24 cellular contexts compared by ENCODE assay signal in genomic region chr20:34716921-34717229, GRCh38. TPM values are rescaled to one million over a fixed set of nuclear protein-coding genes. Genes with fewer than 3 reads are reported as not detected.
DNase-seq lines count a peak whose midpoint lies in the region; ATAC-seq and TF ChIP-seq lines count a peak whose summit lies in the region.
"Had no signal": no experiment of that assay in that cellular context is flagged by ENCODE, and none has a peak within 500 bp of the region (broad histone marks: within the 10 kb centered on the region; RNA-seq: fewer than 3 reads in every experiment).

No MANE protein-coding gene starts in this region.

- no peak overlapping the region for H3K4me2 ChIP-seq in hepatocyte
- H3K4me2 ChIP-seq: BLaER1 had no signal

- peaks cover 8% of the 10 kb centered on the region for H3K4me1 Mint-ChIP-seq in activated T-helper 17 cell treated with anti-CD3 and anti-CD28 coated beads, Interleukin-2, amount 50 U/mL, for 72 hours
- H3K4me1 Mint-ChIP-seq: CD14-positive monocyte; CD4-positive, alpha-beta memory T cell had no signal

- H4K20me1 ChIP-seq in hepatocyte (ENCODE audit: insufficient read depth, poor library complexity, severe bottlenecking), result no peaks in the 10 kb centered on the region

- no peaks in the 10 kb centered on the region for H3K9me3 Mint-ChIP-seq in activated T-helper 17 cell treated with anti-CD3 and anti-CD28 coated beads, Interleukin-2, amount 50 U/mL, for 72 hours
- no peaks in the 10 kb centered on the region for H3K9me3 Mint-ChIP-seq in activated naive CD4-positive, alpha-beta T cell treated with anti-CD3 and anti-CD28 coated beads, Interleukin-2, amount 50 U/mL, for 72 hours
- H3K9me3 Mint-ChIP-seq: CD14-positive monocyte; CD4-positive, alpha-beta memory T cell; CD4-positive, CD25-positive, alpha-beta regulatory T cell; CD8-positive, alpha-beta memory T cell had no signal

- ATAC-seq in activated T-helper 17 cell treated with anti-CD3 and anti-CD28 coated beads, Interleukin-2, amount 50 U/mL, for 72 hours (replicated peaks), result no peak
- ATAC-seq in right lobe of liver, result peak in 1 of 4 donors; percentile 5
- no peak for ATAC-seq in activated naive CD4-positive, alpha-beta T cell treated with anti-CD3 and anti-CD28 coated beads, Interleukin-2, amount 50 U/mL, for 72 hours
- no peak for ATAC-seq in HG03045 (IDR thresholded peaks at IDR 0.05; ENCODE audit: unreplicated experiment)
- ATAC-seq: GM12878 had no signal

- H3K79me2 ChIP-seq in hepatocyte, result no peaks in the 10 kb centered on the region

- H3K4me3 Mint-ChIP-seq in activated T-helper 17 cell treated with anti-CD3 and anti-CD28 coated beads, Interleukin-2, amount 50 U/mL, for 72 hours, result no peak overlapping the region
- H3K4me3 Mint-ChIP-seq: CD14-positive monocyte; CD4-positive, alpha-beta memory T cell; CD4-positive, CD25-positive, alpha-beta regulatory T cell; CD8-positive, alpha-beta memory T cell had no signal

- no peaks in the 10 kb centered on the region for H3K9me2 ChIP-seq in hepatocyte (replicated peaks; ENCODE audit: insufficient read depth)

- intact Hi-C loops in right lobe of liver (cut with DNase I), result no loop called here

- H3K27me3 ChIP-seq in right lobe of liver (no peaks in the 10 kb centered on the region), hepatocyte (no peaks in the 10 kb centered on the region)
- H3K27me3 ChIP-seq: BE2C, BLaER1 had no signal

- 0 out of 2 replicates have a peak overlapping the region, but pooled peaks have one; percentile 4 for H3K27ac ChIP-seq in 22Rv1
- H3K27ac ChIP-seq in right lobe of liver, result peak overlapping the region in 2 of 3 donors; percentile 42 to 63
- H3K27ac ChIP-seq in hepatocyte, result no peak overlapping the region
- H3K27ac ChIP-seq: BLaER1 had no signal

- TF ChIP-seq POLR2A in right lobe of liver (IDR thresholded peaks at IDR 0.05), result no peak

- DNase-seq in right lobe of liver (no peak), hepatocyte (ENCODE audit: low spot score) (no peak)
- DNase-seq in activated naive CD4-positive, alpha-beta T cell treated with anti-CD3 and anti-CD28 coated beads, Interleukin-2, amount 50 U/mL, for 72 hours (ENCODE audit: low spot score in 2 of 2), result no peak
- DNase-seq: 8988T; ACHN; BE2C; C1 segment of cervical spinal cord; CD4-positive, alpha-beta memory T cell; CD4-positive, CD25-positive, alpha-beta regulatory T cell; CD8-positive, alpha-beta memory T cell; COR-L47; DMS 273 treated with DMSO at 0.1 percent for 48 hours; DMS153; DMS53; DMS79; DND-41; EL; GDM1 had no signal

- H3K36me3 Mint-ChIP-seq in activated T-helper 17 cell treated with anti-CD3 and anti-CD28 coated beads, Interleukin-2, amount 50 U/mL, for 72 hours (ENCODE audit: low read depth), result peaks cover 83% of the 10 kb centered on the region
- no peaks in the 10 kb centered on the region for H3K36me3 Mint-ChIP-seq in activated naive CD4-positive, alpha-beta T cell treated with anti-CD3 and anti-CD28 coated beads, Interleukin-2, amount 50 U/mL, for 72 hours

- H3K4me1 ChIP-seq in right lobe of liver (peaks cover 0 to 15% (median 4%) of the 10 kb centered on the region in 4 donors), hepatocyte (ENCODE audit: insufficient read depth) (peaks cover 6% of the 10 kb centered on the region)

- H3K36me3 ChIP-seq in right lobe of liver, result peaks cover 0 to 7% (median 3%) of the 10 kb centered on the region in 4 donors
- no peaks in the 10 kb centered on the region for H3K36me3 ChIP-seq in hepatocyte (replicated peaks; ENCODE audit: insufficient read depth, low read depth)

- no peaks in the 10 kb centered on the region for H3K27me3 Mint-ChIP-seq in activated T-helper 17 cell treated with anti-CD3 and anti-CD28 coated beads, Interleukin-2, amount 50 U/mL, for 72 hours
- H3K27me3 Mint-ChIP-seq: CD4-positive, alpha-beta memory T cell; CD4-positive, CD25-positive, alpha-beta regulatory T cell had no signal

- H3K9me3 ChIP-seq in right lobe of liver, result no peaks in the 10 kb centered on the region
- no peaks in the 10 kb centered on the region for H3K9me3 ChIP-seq in hepatocyte (ENCODE audit: low read depth)
- H3K9me3 ChIP-seq: BE2C, BLaER1 had no signal

- 53% methylated on average over 2 of the region's 2 CpGs for WGBS in right lobe of liver (ENCODE audit: insufficient coverage, low coverage, low lambda C conversion rate, missing lambda C conversion rate)
- 100% methylated on average over 2 of the region's 2 CpGs for WGBS in hepatocyte (ENCODE audit: low lambda C conversion rate, missing lambda C conversion rate)

- H3K4me3 ChIP-seq in right lobe of liver, result no peak overlapping the region
- H3K4me3 ChIP-seq in hepatocyte, result no peak overlapping the region
- H3K4me3 ChIP-seq: BLaER1, GM12878 had no signal

- H3K27ac Mint-ChIP-seq in activated T-helper 17 cell treated with anti-CD3 and anti-CD28 coated beads, Interleukin-2, amount 50 U/mL, for 72 hours, result peak overlapping the region; percentile 84
- no peak overlapping the region for H3K27ac Mint-ChIP-seq in activated naive CD4-positive, alpha-beta T cell treated with anti-CD3 and anti-CD28 coated beads, Interleukin-2, amount 50 U/mL, for 72 hours

- TF ChIP-seq CTCF in 22Rv1 (IDR thresholded peaks at IDR 0.05) (no peak), right lobe of liver (IDR thresholded peaks at IDR 0.05) (no peak), hepatocyte (IDR thresholded peaks at IDR 0.05; ENCODE audit: poor library complexity) (no peak)

- H2AFZ ChIP-seq in hepatocyte, result no peak overlapping the region

RNA-seq across cellular contexts. Expression of gene TP53INP2, which starts 12.7 kb away (rescaled TPM):
- total RNA-seq in activated T-helper 17 cell treated with anti-CD3 and anti-CD28 coated beads, Interleukin-2, amount 50 U/mL, for 72 hours, result 1 to 10 TPM; 4.1 to 9.2 TPM
- total RNA-seq in right lobe of liver (10 to 100 TPM in 4 of 6 experiments, 1 to 10 TPM in 2; 5.8 to 24.1 (median 12.7) TPM), hepatocyte (4.9 and 8.6 TPM in 2 replicates)
- total RNA-seq in activated naive CD4-positive, alpha-beta T cell treated with anti-CD3 and anti-CD28 coated beads, Interleukin-2, amount 50 U/mL, for 72 hours, result 1 to 10 TPM; 4.3 to 5.1 TPM
- 8.4 and 10.6 TPM in 2 replicates for polyA plus RNA-seq in hepatocyte

RNA-seq across cellular contexts. Expression of gene PIGU, which starts 40.0 kb away (rescaled TPM):
- total RNA-seq in activated T-helper 17 cell treated with anti-CD3 and anti-CD28 coated beads, Interleukin-2, amount 50 U/mL, for 72 hours, result 10 to 100 TPM; 17.3 to 23.0 TPM
- total RNA-seq in right lobe of liver (10 to 100 TPM in 2 of 6 experiments, 1 to 10 TPM in 4; 4.0 to 14.9 (median 7.3) TPM), hepatocyte (19.3 and 26.1 TPM in 2 replicates)
- 10 to 100 TPM; 13.2 to 20.6 TPM for total RNA-seq in activated naive CD4-positive, alpha-beta T cell treated with anti-CD3 and anti-CD28 coated beads, Interleukin-2, amount 50 U/mL, for 72 hours
- polyA plus RNA-seq in hepatocyte, result 31.5 and 32.7 TPM in 2 replicates
